8 cellular contexts compared by ENCODE assay signal in genomic region chr16:29663020-29663828, GRCh38. TPM values are rescaled to one million over a fixed set of nuclear protein-coding genes. Genes with fewer than 3 reads are reported as not detected.
DNase-seq lines count a peak whose midpoint lies in the region; TF ChIP-seq lines count a peak whose summit lies in the region.

Gene SPN (plus strand): TSS chr16:29663247. CDS start chr16:29663729, 482 bp downstream.

- intact Hi-C loops in adrenal gland (cut with DNase I) = no loop called here
- intact Hi-C loops in prostate gland (cut with DNase I) = no loop called here

- H3K4me1 ChIP-seq in adrenal gland (replicated peaks in 1 of 2) (no peaks in the 10 kb centered on the region), prostate gland (replicated peaks) (no peaks in the 10 kb centered on the region)

- peaks cover 19% of the 10 kb centered on the region for H3K4me1 Mint-ChIP-seq in glutamatergic neuron (ENCODE audit: low read depth, unreplicated experiment)

- DNase-seq in stimulated activated CD4-positive, alpha-beta T cell treated with anti-CD3 and anti-CD28 coated beads, Interleukin-12 subunit alpha, Interleukin-12 subunit beta, amount 100 ng/mL, for 4 hours = peak; percentile 19
- DNase-seq in stimulated activated CD4-positive, alpha-beta T cell treated with anti-CD3 and anti-CD28 coated beads, Interleukin-4, amount 100 ng/mL, for 1 hour = no peak
- DNase-seq in WERI-Rb-1 (peak; percentile 74), glutamatergic neuron (no peak), NCI-H226 (no peak), adrenal gland (no peak), prostate gland (ENCODE audit: low spot score) (no peak), DMS79 treated with DMSO at 0.1 percent for 48 hours (lab: John Stamatoyannopoulos, UW) (no peak)

- peak within 1 kb of the TSS; percentile 35 for H3K4me3 ChIP-seq in WERI-Rb-1 (ENCODE audit: low read depth, low read length)
- no peak within 1 kb of the TSS for H3K4me3 ChIP-seq in adrenal gland
- peak within 1 kb of the TSS in 1 of 2 donors; percentile 1 for H3K4me3 ChIP-seq in prostate gland

- H3K27ac ChIP-seq in WERI-Rb-1 = peak within 1 kb of the TSS; percentile 82
- no peak within 1 kb of the TSS for H3K27ac ChIP-seq in adrenal gland
- no peak within 1 kb of the TSS for H3K27ac ChIP-seq in prostate gland

- 69 to 95% (median 73%) methylated on average over 8 to 19 of the region's 19 CpGs for WGBS in adrenal gland, 4 donors
- WGBS in prostate gland = 76% methylated on average over 19 of the region's 19 CpGs

- no peak within 1 kb of the TSS for H3K27ac Mint-ChIP-seq in glutamatergic neuron (ENCODE audit: unreplicated experiment)

- H3K27me3 Mint-ChIP-seq in glutamatergic neuron (ENCODE audit: unreplicated experiment) = peaks cover 7% of the 10 kb centered on the region

- H3K36me3 Mint-ChIP-seq in glutamatergic neuron (ENCODE audit: unreplicated experiment) = no peaks in the 10 kb centered on the region

- H3K36me3 ChIP-seq in WERI-Rb-1 (no peaks in the 10 kb centered on the region), adrenal gland (replicated peaks in 1 of 2) (no peaks in the 10 kb centered on the region), prostate gland (no peaks in the 10 kb centered on the region)

- no peaks in the 10 kb centered on the region for H3K27me3 ChIP-seq in WERI-Rb-1 (ENCODE audit: insufficient read depth, low read depth, severe bottlenecking)
- H3K27me3 ChIP-seq in adrenal gland = peaks cover 5% of the 10 kb centered on the region
- H3K27me3 ChIP-seq in prostate gland (replicated peaks; ENCODE audit: insufficient read depth) = no peaks in the 10 kb centered on the region

- no peak for TF ChIP-seq CTCF in WERI-Rb-1 (IDR thresholded peaks at IDR 0.05; ENCODE audit: low read depth, low read length)
- TF ChIP-seq CTCF in glutamatergic neuron (IDR thresholded peaks at IDR 0.05; ENCODE audit: partially characterized antibody, unreplicated experiment) = no peak
- no peak for TF ChIP-seq CTCF in adrenal gland (IDR thresholded peaks at IDR 0.05)
- TF ChIP-seq CTCF in prostate gland (IDR thresholded peaks at IDR 0.05) = no peak

- H3K4me3 Mint-ChIP-seq in glutamatergic neuron (ENCODE audit: unreplicated experiment) = peak within 1 kb of the TSS; percentile 20

- no peaks in the 10 kb centered on the region for H3K9me3 ChIP-seq in WERI-Rb-1 (ENCODE audit: severe bottlenecking)
- no peaks in the 10 kb centered on the region for H3K9me3 ChIP-seq in adrenal gland (replicated peaks in 1 of 3)
- no peaks in the 10 kb centered on the region for H3K9me3 ChIP-seq in prostate gland

- H3K9me3 Mint-ChIP-seq in glutamatergic neuron (ENCODE audit: unreplicated experiment) = peaks cover 1% of the 10 kb centered on the region

- TF ChIP-seq POLR2A in adrenal gland (IDR thresholded peaks at IDR 0.05) = no peak
- TF ChIP-seq POLR2A in prostate gland (IDR thresholded peaks at IDR 0.05) = no peak

RNA-seq across cellular contexts. Expression of gene SPN, which starts in this region (rescaled TPM):
- 0.27 TPM for total RNA-seq in glutamatergic neuron (ENCODE audit: unreplicated experiment)
- total RNA-seq in adrenal gland = 1 to 10 TPM in 6 of 8 donors, under 1 TPM in 2; 0.24 to 2.6 (median 1.4) TPM
- 1 to 10 TPM in 1 of 3 donors, under 1 TPM in 2; 0.54 to 3.1 (median 0.64) TPM for polyA plus RNA-seq in adrenal gland
- total RNA-seq in prostate gland = 1 to 10 TPM; 1.6 to 2.0 TPM

Comparison
In these comparisons a context has a peak if more than half of its experiments do, and no peak if none do; other contexts are left out.
1. DNase-seq: peak in stimulated activated CD4-positive, alpha-beta T cell treated with anti-CD3 and anti-CD28 coated beads, Interleukin-12 subunit alpha, Interleukin-12 subunit beta, amount 100 ng/mL, for 4 hours (single experiment) and WERI-Rb-1 (single experiment); none in stimulated activated CD4-positive, alpha-beta T cell treated with anti-CD3 and anti-CD28 coated beads, Interleukin-4, amount 100 ng/mL, for 1 hour (single experiment), glutamatergic neuron (single experiment), NCI-H226 (single experiment), adrenal gland (0 of 7), prostate gland (single experiment) and DMS79 treated with DMSO at 0.1 percent for 48 hours (single experiment).